Comparison of ENCODE assay signal across 10 cellular contexts in the genomic region with DNA sequence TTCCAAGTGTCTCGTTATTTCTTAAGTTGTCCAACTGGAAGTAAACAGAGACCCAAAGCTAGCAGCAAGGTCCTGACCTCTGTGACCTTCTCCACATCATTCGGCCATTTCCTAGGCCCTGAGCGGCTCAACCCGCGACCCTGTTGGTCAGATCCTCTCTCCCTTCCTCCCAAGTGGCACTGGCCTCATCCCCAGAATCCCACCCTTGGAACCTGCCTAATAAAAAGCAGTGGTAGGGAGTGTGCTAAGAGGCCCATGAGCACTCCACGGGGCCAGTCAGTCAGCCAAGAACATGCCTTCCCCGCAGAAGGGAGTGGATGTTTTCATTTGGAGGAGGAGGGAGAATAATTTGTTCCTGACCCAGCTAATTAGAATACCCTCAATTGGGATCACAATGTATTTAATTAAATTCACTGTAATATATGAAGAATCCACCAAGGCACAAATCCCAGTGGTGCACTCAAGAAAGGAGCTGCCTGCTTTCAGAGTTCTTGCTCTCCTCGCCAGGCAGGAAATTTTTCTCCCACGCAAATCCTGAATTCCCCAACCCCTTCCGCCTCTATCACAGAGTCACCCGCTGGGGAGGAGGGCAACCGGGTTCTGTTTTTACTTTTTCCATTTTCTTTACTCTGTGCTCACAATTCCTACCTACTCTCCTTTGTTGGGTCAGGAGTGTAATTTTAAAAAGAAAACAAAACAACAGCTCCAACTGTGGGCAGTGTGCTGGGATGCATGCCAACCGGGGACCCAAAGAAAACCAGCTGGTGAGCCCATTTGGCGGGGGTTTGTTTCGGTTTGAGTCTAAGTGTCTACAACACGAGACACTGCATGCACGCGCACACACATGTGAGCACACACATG.
DNase-seq lines count a peak whose midpoint lies in the region; ATAC-seq, FAIRE-seq and TF ChIP-seq lines count a peak whose summit lies in the region.
"Had no signal": no experiment of that assay in that cellular context is flagged by ENCODE, and none has a peak within 500 bp of the region (broad histone marks: within the 10 kb centered on the region; RNA-seq: fewer than 3 reads in every experiment).

No MANE protein-coding gene starts in this region.

- DNase-seq in EH (ENCODE audit: low read depth) (peak; percentile 62), brain microvascular endothelial cell (peak; percentile 58), left ventricle myocardium superior (no peak), sigmoid colon (peak; percentile 52), GM19239 (ENCODE audit: insufficient read length, low spot score) (no peak), DMS153 treated with DMSO at 0.1 percent for 48 hours (lab: John Stamatoyannopoulos, UW; ENCODE audit: unreplicated experiment) (no peak), NCI-H1092 (lab: John Stamatoyannopoulos, UW) (no peak)
- no peak for DNase-seq in stimulated activated CD4-positive, alpha-beta T cell treated with anti-CD3 and anti-CD28 coated beads, Interleukin-4, amount 100 ng/mL, for 24 hours
- DNase-seq: activated T-cell treated with anti-CD3 and anti-CD28 coated beads for 4 hours, SHP77 treated with DMSO at 0.1 percent for 48 hours had no signal

- H3K27me3 ChIP-seq in brain microvascular endothelial cell (replicated peaks) (no peaks in the 10 kb centered on the region), sigmoid colon (no peaks in the 10 kb centered on the region)

- TF ChIP-seq CTCF in brain microvascular endothelial cell (IDR thresholded peaks at IDR 0.05; ENCODE audit: low read depth, low read length, missing control alignments) (no peak), sigmoid colon (IDR thresholded peaks at IDR 0.05) (no peak)

- WGBS in sigmoid colon, 2 donors, result 89 to 93% methylated on average over 18 of the region's 18 CpGs

- H3K36me3 ChIP-seq in brain microvascular endothelial cell (replicated peaks) (peaks cover 2% of the 10 kb centered on the region), sigmoid colon (peaks cover 0 to 6% (median 0%) of the 10 kb centered on the region in 4 donors)

- TF ChIP-seq POLR2A in sigmoid colon (IDR thresholded peaks at IDR 0.05), result no peak

- intact Hi-C loops in left ventricle myocardium superior (cut with micrococcal nuclease) (no loop called here), sigmoid colon (cut with DNase I) (no loop called here)

- H3K4me1 ChIP-seq in sigmoid colon, result peaks cover 0 to 23% (median 12%) of the 10 kb centered on the region in 4 donors

- H3K4me3 ChIP-seq in brain microvascular endothelial cell (ENCODE audit: low read depth, low read length), result no peak overlapping the region
- no peak overlapping the region for H3K4me3 ChIP-seq in sigmoid colon

- no peak for TF ChIP-seq EP300 in sigmoid colon (IDR thresholded peaks at IDR 0.05)

- no peak for FAIRE-seq in GM19239 (lab: Jason Lieb, UNC)

- ATAC-seq in left ventricle myocardium superior, result peak; percentile 68

- H3K27ac ChIP-seq in brain microvascular endothelial cell (peak overlapping the region; percentile 75), sigmoid colon (peak overlapping the region in 1 of 4 donors; percentile 19)

- in situ Hi-C loops in brain microvascular endothelial cell (cut with HindIII; ENCODE audit: low pct_ligation_motif_present, low sequenced_read_pairs), result no loop called here

- H3K9me3 ChIP-seq in sigmoid colon, result no peaks in the 10 kb centered on the region

Comparison
In these comparisons a context has a peak if more than half of its experiments do, and no peak if none do; other contexts are left out.
1. DNase-seq: peak in EH (single experiment), brain microvascular endothelial cell (single experiment) and sigmoid colon (single experiment); none in left ventricle myocardium superior (single experiment), GM19239 (single experiment), DMS153 treated with DMSO at 0.1 percent for 48 hours (single experiment), stimulated activated CD4-positive, alpha-beta T cell treated with anti-CD3 and anti-CD28 coated beads, Interleukin-4, amount 100 ng/mL, for 24 hours (single experiment) and NCI-H1092 (single experiment).